Comparison of ENCODE assay signal across 8 cellular contexts in the genomic region with DNA sequence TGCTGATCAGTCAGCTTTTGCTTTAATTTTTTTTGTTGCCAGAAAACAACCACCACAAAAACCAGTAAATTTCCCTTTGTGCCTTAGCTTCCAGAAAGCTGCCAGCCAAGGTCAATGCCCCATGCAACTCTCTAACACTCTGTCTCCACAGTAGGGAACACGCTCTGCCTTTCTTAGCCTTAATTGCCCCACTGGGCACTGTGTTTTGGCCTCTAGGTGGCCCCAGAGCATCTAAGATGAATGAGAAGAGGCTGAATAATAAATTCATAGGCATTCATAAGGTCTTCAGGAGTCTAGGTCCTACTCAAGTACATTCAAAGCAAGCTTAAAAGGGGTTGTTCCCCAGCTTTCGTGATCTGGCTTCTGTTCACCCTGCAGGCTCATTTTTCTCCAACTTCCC. TPM values are rescaled to one million over a fixed set of nuclear protein-coding genes. Genes with fewer than 3 reads are reported as not detected.
DNase-seq lines count a peak whose midpoint lies in the region; ATAC-seq and TF ChIP-seq lines count a peak whose summit lies in the region.
"Had no signal": no experiment of that assay in that cellular context is flagged by ENCODE, and none has a peak within 500 bp of the region (broad histone marks: within the 10 kb centered on the region; RNA-seq: fewer than 3 reads in every experiment).

No MANE protein-coding gene starts in this region.

- ATAC-seq in DND-41 (ENCODE audit: insufficient read depth, low read depth) (no peak), GM18861 (IDR thresholded peaks at IDR 0.05; ENCODE audit: unreplicated experiment) (peak; percentile 69)
- ATAC-seq: stimulated activated naive CD8-positive, alpha-beta T cell treated with anti-CD3 and anti-CD28 coated beads, Interleukin-15, Interleukin-2, amounts not matched to agents 100 U/mL and 50 U/mL, for 24 hours had no signal

- H3K9me3 ChIP-seq in DND-41 (ENCODE audit: insufficient read depth, low read length, severe bottlenecking), result no peaks in the 10 kb centered on the region
- no peaks in the 10 kb centered on the region for H3K9me3 ChIP-seq in OCI-LY7 (ENCODE audit: low read length)

- H3K4me3 ChIP-seq in DND-41 (ENCODE audit: low read depth in 1 of 2, low read length in 2 of 2), result no peak overlapping the region
- no peak overlapping the region for H3K4me3 ChIP-seq in OCI-LY7 (ENCODE audit: low read depth, low read length, poor library complexity, severe bottlenecking)

- H4K20me1 ChIP-seq in DND-41 (ENCODE audit: insufficient read depth, low read length) (no peaks in the 10 kb centered on the region), OCI-LY7 (ENCODE audit: insufficient read depth, low read length) (no peaks in the 10 kb centered on the region)

- no peak overlapping the region for H3K4me2 ChIP-seq in DND-41 (ENCODE audit: insufficient read depth, low read length)
- no peak overlapping the region for H3K4me2 ChIP-seq in OCI-LY7 (ENCODE audit: low read length)

- H3K27me3 ChIP-seq in DND-41 (ENCODE audit: insufficient read depth, low read length, poor library complexity), result no peaks in the 10 kb centered on the region

- H2AFZ ChIP-seq in DND-41 (ENCODE audit: low read depth, low read length), result no peak overlapping the region
- H2AFZ ChIP-seq in OCI-LY7 (ENCODE audit: low read length), result no peak overlapping the region

- H3K27ac ChIP-seq in DND-41 (ENCODE audit: low read length), result no peak overlapping the region
- H3K27ac ChIP-seq in OCI-LY7 (ENCODE audit: low read depth, low read length, poor library complexity, severe bottlenecking), result no peak overlapping the region

- H3K4me1 ChIP-seq in DND-41 (ENCODE audit: insufficient read depth, low read length) (no peaks in the 10 kb centered on the region), OCI-LY7 (ENCODE audit: insufficient read depth, low read length, poor library complexity, severe bottlenecking) (no peaks in the 10 kb centered on the region)

- no TSS peak for BruUV-seq in OCI-LY7 (replicated peaks; lab: Mats Ljungman, UMichigan)

- H3K36me3 ChIP-seq in DND-41 (ENCODE audit: insufficient read depth, low read length) (no peaks in the 10 kb centered on the region), OCI-LY7 (ENCODE audit: insufficient read depth, low read length) (no peaks in the 10 kb centered on the region)

- DNase-seq in DND-41 (peak; percentile 5), OCI-LY7 (ENCODE audit: low spot score) (peak; percentile 9), iPS-NIHi7 (ENCODE audit: extremely low spot score) (peak; percentile 32), NCI-H1694 (lab: John Stamatoyannopoulos, UW) (no peak), HCEC 1CT (no peak)
- DNase-seq in stimulated activated naive CD4-positive, alpha-beta T cell (lab: John Stamatoyannopoulos, UW), result no peak
- DNase-seq: stimulated activated naive CD8-positive, alpha-beta T cell treated with anti-CD3 and anti-CD28 coated beads, Interleukin-15, Interleukin-2, amounts not matched to agents 100 U/mL and 50 U/mL, for 24 hours had no signal

- POLR2A ChIA-PET in OCI-LY7 (lab: Charles Lee), result interaction anchor here (0.6 kb wide), 1 partner anchor 176 kb away, joined by 3 read pairs; no protein-coding TSS in a partner anchor

- no peaks in the 10 kb centered on the region for H3K9me2 ChIP-seq in OCI-LY7 (ENCODE audit: insufficient read depth, low read length)

- H3K9ac ChIP-seq in DND-41 (ENCODE audit: low read depth, low read length), result no peak overlapping the region

- H3K79me2 ChIP-seq in DND-41 (ENCODE audit: insufficient read depth, low read length) (no peaks in the 10 kb centered on the region), OCI-LY7 (ENCODE audit: insufficient read depth, low read depth, low read length) (no peaks in the 10 kb centered on the region)

- intact Hi-C loops in OCI-LY7 (cut with micrococcal nuclease; ENCODE audit: unreplicated experiment), result no loop called here

- CTCF ChIA-PET in OCI-LY7 (lab: Charles Lee; ENCODE audit: unreplicated experiment), result no interaction called here

- TF ChIP-seq CTCF in DND-41 (IDR thresholded peaks at IDR 0.05; ENCODE audit: borderline replicate concordance, extremely low read depth, low read length, poor library complexity, severe bottlenecking) (peak; percentile 47), OCI-LY7 (conservative IDR thresholded peaks at IDR 0.05; ENCODE audit: low read length) (peak; percentile 63)

RNA-seq across cellular contexts. Expression of a gene that starts 57.7 kb away (rescaled TPM):
- total RNA-seq in OCI-LY7 (2014; rRNA removed; shearing (Covaris generic)), result not detected in 2 replicates
- not detected in 2 replicates for total RNA-seq in OCI-LY7 (2022)

Comparison
In these comparisons a context has a peak if more than half of its experiments do, and no peak if none do; other contexts are left out.
1. DNase-seq: peak in DND-41 (single experiment), OCI-LY7 (single experiment) and iPS-NIHi7 (single experiment); none in stimulated activated naive CD4-positive, alpha-beta T cell (0 of 6), NCI-H1694 (single experiment) and HCEC 1CT (single experiment).